8 cellular contexts compared by ENCODE assay signal in genomic region chr4:44679060-44679459, GRCh38. TPM values are rescaled to one million over a fixed set of nuclear protein-coding genes. Genes with fewer than 3 reads are reported as not detected.
DNase-seq lines count a peak whose midpoint lies in the region; ATAC-seq and TF ChIP-seq lines count a peak whose summit lies in the region.

No MANE protein-coding gene starts in this region.

- in situ Hi-C loops in IMR-90 (cut with MboI; ENCODE audit: low sequenced_read_pairs), result no loop called here

- peak overlapping the region; percentile 80 for H3K4me2 ChIP-seq in IMR-90 (ENCODE audit: low read depth, low read length)

- no peaks in the 10 kb centered on the region for H3K9me3 Mint-ChIP-seq in nephron progenitor cell

- H3K27ac Mint-ChIP-seq in nephron progenitor cell, result peak overlapping the region; percentile 98

- no peak overlapping the region for H2BK15ac ChIP-seq in IMR-90 (ENCODE audit: low read depth, low read length)

- peak overlapping the region; percentile 39 for H3K23ac ChIP-seq in IMR-90 (ENCODE audit: low read depth, low read length)

- TF ChIP-seq POLR2A in IMR-90 (IDR thresholded peaks at IDR 0.05; ENCODE audit: low read depth, low read length), result no peak

- peaks cover under 1% of the 10 kb centered on the region for H3K27me3 Mint-ChIP-seq in nephron progenitor cell (ENCODE audit: low read depth, poor library complexity)

- no peak overlapping the region for H4K91ac ChIP-seq in IMR-90 (ENCODE audit: insufficient read depth, low read depth, low read length)

- peak overlapping the region; percentile 91 for H3K9ac ChIP-seq in IMR-90 (ENCODE audit: low read depth, low read length)

- peaks cover 4 to 18% of the 10 kb centered on the region in 2 experiments; a peak in 3 of 4 replicates for H3K79me1 ChIP-seq in IMR-90 (ENCODE audit: low read depth in 1 of 2, low read length in 2 of 2)

- H4K8ac ChIP-seq in IMR-90 (ENCODE audit: low read depth in 2 of 2, low read length in 2 of 2), result peak overlapping the region; percentile 89 to 95

- H3K4me1 Mint-ChIP-seq in nephron progenitor cell, result peaks cover 30% of the 10 kb centered on the region

- DNase-seq in NCI-H82 (lab: John Stamatoyannopoulos, UW), result peak; percentile 30
- no peak for DNase-seq in NCI-H82 treated with DMSO at 0.1 percent for 48 hours (lab: John Stamatoyannopoulos, UW; ENCODE audit: unreplicated experiment)
- DNase-seq in IMR-90, result no peak
- no peak for DNase-seq in choroid plexus epithelial cell (ENCODE audit: low read depth)
- DNase-seq in nephron progenitor cell, result no peak
- no peak for DNase-seq in OCI-M2 (lab: John Stamatoyannopoulos, UW; ENCODE audit: unreplicated experiment)
- no peak for DNase-seq in D341Med (ENCODE audit: low spot score)
- no peak for DNase-seq in left lobe of liver (ENCODE audit: low spot score)

- TF ChIP-seq CTCF in IMR-90 (conservative IDR thresholded peaks at IDR 0.05; ENCODE audit: low read depth, low read length), result no peak
- TF ChIP-seq CTCF in choroid plexus epithelial cell (conservative IDR thresholded peaks at IDR 0.05; ENCODE audit: low read depth, low read length), result no peak
- TF ChIP-seq CTCF in nephron progenitor cell (IDR thresholded peaks at IDR 0.05), result no peak

- peak overlapping the region; percentile 23; the same call in 1 of the 2 replicates for H3K14ac ChIP-seq in IMR-90 (replicated peaks; ENCODE audit: low read depth, low read length)

- H2BK5ac ChIP-seq in IMR-90 (ENCODE audit: low read depth, low read length, poor library complexity, severe bottlenecking), result no peak overlapping the region

- H3K27ac ChIP-seq in IMR-90 (ENCODE audit: insufficient read depth, low read length), result peak overlapping the region; percentile 90; the same call in 1 of the 2 replicates

- H3K4me1 ChIP-seq in IMR-90 (ENCODE audit: control insufficient read depth, insufficient read depth, low read length), result no peaks in the 10 kb centered on the region

- no peak overlapping the region for H2BK120ac ChIP-seq in IMR-90 (ENCODE audit: low read depth, low read length)

- CTCF ChIA-PET in IMR-90 (lab: Yijun Ruan, JAX), result no interaction called here

- no peaks in the 10 kb centered on the region for H3K9me1 ChIP-seq in IMR-90 (ENCODE audit: insufficient read depth, low read length)

- WGBS in IMR-90 (ENCODE audit: extremely low coverage in 2 of 2, insufficient read length in 1 of 2), 2 experiments, result no CpG with 5 or more reads among the region's 3 CpGs

- H3K4me3 ChIP-seq in IMR-90 (ENCODE audit: insufficient read depth, low read depth, low read length) (peak overlapping the region; percentile 57), choroid plexus epithelial cell (ENCODE audit: low read depth, low read length) (peak overlapping the region; percentile 81)

- peak overlapping the region; percentile 89; the same call in 1 of the 2 replicates for H4K5ac ChIP-seq in IMR-90 (ENCODE audit: low read depth, low read length)

- intact Hi-C loops in IMR-90 (cut with micrococcal nuclease), result no loop called here

- POLR2A ChIA-PET in IMR-90 (lab: Charles Lee; ENCODE audit: unreplicated experiment), result no interaction called here

- no peak for ATAC-seq in IMR-90 (ENCODE audit: low read depth)
- no peak for ATAC-seq in left lobe of liver

- no peak overlapping the region for H3K4ac ChIP-seq in IMR-90 (ENCODE audit: low read depth, low read length)

- H3K18ac ChIP-seq in IMR-90 (ENCODE audit: low read depth, low read length), result no peak overlapping the region

- H3K27me3 ChIP-seq in IMR-90 (ENCODE audit: control insufficient read depth, insufficient read depth, low read length), result no peaks in the 10 kb centered on the region

- no peak for TF ChIP-seq RAD21 in IMR-90 (IDR thresholded peaks at IDR 0.05; ENCODE audit: low read length)

- H3K9me3 ChIP-seq in IMR-90 (ENCODE audit: control insufficient read depth, insufficient read depth, low read length), result no peaks in the 10 kb centered on the region

- peak overlapping the region; percentile 54; the same call in 1 of the 2 replicates for H3K56ac ChIP-seq in IMR-90 (ENCODE audit: extremely low read depth, insufficient read depth, low read length)

- H3K36me3 ChIP-seq in IMR-90 (ENCODE audit: control insufficient read depth, insufficient read depth, low read length), result peaks cover 4% of the 10 kb centered on the region

- BruUV-seq in IMR-90 (replicated peaks; lab: Mats Ljungman, UMichigan), result no TSS peak

- H2AK9ac ChIP-seq in IMR-90 (replicated peaks; ENCODE audit: low read depth, low read length, poor library complexity), result no peak overlapping the region

- H2AK5ac ChIP-seq in IMR-90 (ENCODE audit: low read depth, low read length), result no peak overlapping the region

- peaks cover 2% of the 10 kb centered on the region for H3K36me3 Mint-ChIP-seq in nephron progenitor cell (ENCODE audit: low read depth)

- dilution Hi-C loops in IMR-90 (cut with HindIII; ENCODE audit: low sequenced_read_pairs, unreplicated experiment), result no loop called here

- H2AFZ ChIP-seq in IMR-90 (replicated peaks; ENCODE audit: low read length, poor library complexity), result no peak overlapping the region

- H2BK20ac ChIP-seq in IMR-90 (ENCODE audit: low read depth, low read length), result no peak overlapping the region

- H3K4me3 Mint-ChIP-seq in nephron progenitor cell, result peak overlapping the region; percentile 95

- H4K20me1 ChIP-seq in IMR-90 (ENCODE audit: insufficient read depth, low read length), result no peaks in the 10 kb centered on the region

TF ChIP-seq in IMR-90, 13 proteins besides CTCF, POLR2A, EP300 and RAD21:
- no peak for TF ChIP-seq BHLHE40 (IDR thresholded peaks at IDR 0.05; ENCODE audit: low read depth, low read length)
- TF ChIP-seq MAFK (IDR thresholded peaks at IDR 0.05; ENCODE audit: low read depth, low read length), result 0 out of 2 replicates have a peak, but pooled peaks have one; percentile 1

RNA-seq across cellular contexts. Expression of gene GUF1, which starts 0.8 kb away (rescaled TPM):
- total RNA-seq in IMR-90 (2012; rRNA removed) (10.6 and 21.7 TPM in 2 replicates), left lobe of liver (13.2 TPM)
- 8.3 and 9.9 TPM in 2 replicates for polyA plus RNA-seq in IMR-90 (2012; rRNA removed)
- 1.6 and 1.9 TPM in 2 replicates for polyA plus RNA-seq in IMR-90 (2012; cell fraction: cytosol; rRNA removed)
- polyA plus RNA-seq in IMR-90 (2012; cell fraction: nucleus; rRNA removed; ENCODE audit: low replicate concordance), result 2.8 and 15.3 TPM in 2 replicates

RNA-seq across cellular contexts. Expression of gene YIPF7, which starts 27.6 kb away (rescaled TPM):
- total RNA-seq in IMR-90 (2012; rRNA removed) (not detected in 2 replicates), left lobe of liver (not detected)
- not detected in 2 replicates for polyA plus RNA-seq in IMR-90 (2012; rRNA removed)
- polyA plus RNA-seq in IMR-90 (2012; cell fraction: cytosol; rRNA removed), result not detected in 2 replicates
- 0.11 TPM in 1 of 2 replicates, not detected in the other for polyA plus RNA-seq in IMR-90 (2012; cell fraction: nucleus; rRNA removed; ENCODE audit: low replicate concordance)

RNA-seq across cellular contexts. Expression of gene GNPDA2, which starts 47.3 kb away (rescaled TPM):
- total RNA-seq in IMR-90 (2012; rRNA removed) (13.4 and 23.1 TPM in 2 replicates), left lobe of liver (1.3 TPM)
- 8.2 and 11.0 TPM in 2 replicates for polyA plus RNA-seq in IMR-90 (2012; rRNA removed)
- polyA plus RNA-seq in IMR-90 (2012; cell fraction: cytosol; rRNA removed), result 1.3 and 1.5 TPM in 2 replicates
- polyA plus RNA-seq in IMR-90 (2012; cell fraction: nucleus; rRNA removed; ENCODE audit: low replicate concordance), result 0.60 and 5.8 TPM in 2 replicates
